8 cellular contexts compared by ENCODE assay signal in the genomic region with DNA sequence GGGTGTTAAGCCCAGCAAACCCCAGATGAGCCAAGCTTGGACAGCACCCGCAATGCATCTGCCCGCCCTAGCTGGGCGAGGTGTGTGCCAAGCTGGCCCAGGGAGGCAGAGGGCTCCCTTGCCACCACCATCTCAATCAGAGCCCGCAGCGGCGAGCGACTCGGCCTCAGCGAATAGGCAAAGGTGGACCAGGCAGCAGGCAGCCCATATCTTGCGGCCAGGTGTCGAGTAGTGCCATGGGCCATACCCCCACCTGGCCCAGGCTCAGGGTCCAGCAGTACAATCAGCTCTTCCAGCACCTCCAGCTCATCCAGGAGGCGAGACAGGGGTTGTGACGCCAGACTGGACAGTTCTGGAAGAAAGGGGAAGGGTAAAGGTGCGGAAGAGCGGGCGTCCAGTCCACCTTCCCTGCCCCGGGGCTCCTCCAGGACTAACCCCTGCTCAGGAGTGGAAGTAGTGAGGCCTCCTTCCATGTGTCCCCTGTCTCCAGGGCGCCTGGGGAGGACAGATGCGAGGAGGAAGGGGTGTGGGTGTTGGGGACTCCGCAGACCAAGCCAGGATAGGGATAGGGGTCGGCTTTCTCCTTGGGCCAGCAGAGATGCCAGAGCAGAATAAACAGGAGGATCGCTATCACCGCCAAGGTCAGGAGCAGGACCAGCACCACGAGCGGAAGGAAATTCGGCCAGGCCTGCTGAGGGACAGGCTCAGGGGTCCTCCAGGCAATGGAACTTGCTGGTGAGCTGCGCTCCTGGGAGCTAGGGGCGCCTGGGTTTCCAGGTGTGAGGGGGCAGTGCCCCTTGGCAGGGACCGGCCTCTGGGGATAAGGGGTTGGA. TPM values are rescaled to one million over a fixed set of nuclear protein-coding genes. Genes with fewer than 3 reads are reported as not detected.
DNase-seq lines count a peak whose midpoint lies in the region; ATAC-seq, FAIRE-seq and TF ChIP-seq lines count a peak whose summit lies in the region.

No MANE protein-coding gene starts in this region.

- FAIRE-seq in A549 (lab: Jason Lieb, UNC): no peak

- H2AFZ ChIP-seq in HCT116 (ENCODE audit: low read depth, low read length, poor library complexity, severe bottlenecking): no peak overlapping the region

- no peaks in the 10 kb centered on the region for H3K9me3 Mint-ChIP-seq in mesothelial cell of epicardium

- no peak for TF ChIP-seq EP300 in A549 (IDR thresholded peaks at IDR 0.05)

- TF ChIP-seq CTCF in A549 (IDR thresholded peaks at IDR 0.05) (no peak), HCT116 (IDR thresholded peaks at IDR 0.05 in 2 of 3, conservative IDR thresholded peaks at IDR 0.05 in 1 of 3; ENCODE audit: borderline replicate concordance in 1 of 3, insufficient read depth in 1 of 3, low read depth in 2 of 3, low read length in 2 of 3) (no peak), body of pancreas (IDR thresholded peaks at IDR 0.05) (no peak), mesothelial cell of epicardium (IDR thresholded peaks at IDR 0.05; ENCODE audit: unreplicated experiment) (no peak)

- H3K36me3 ChIP-seq in HCT116 (ENCODE audit: control insufficient read depth in 1 of 2, insufficient read depth in 2 of 2, low read length in 2 of 2): peaks cover 19 to 26% of the 10 kb centered on the region in 2 experiments; a peak in 3 of 4 replicates
- peaks cover 4 to 15% of the 10 kb centered on the region in 2 donors for H3K36me3 ChIP-seq in body of pancreas (replicated peaks in 1 of 2; ENCODE audit: insufficient read depth in 1 of 2, low read depth in 2 of 2)

- H3K4me2 ChIP-seq in A549: peak overlapping the region; percentile 89
- H3K4me2 ChIP-seq in HCT116 (ENCODE audit: low read length): peak overlapping the region; percentile 100

- CTCF ChIA-PET in A549 (lab: Yijun Ruan, JAX) (interaction anchor here (1.1 to 3.4 kb wide), 10 partner anchors 14 to 192 kb away, joined by 4 to 18 read pairs (median 6); no protein-coding TSS in a partner anchor), HCT116 (lab: Charles Lee) (interaction anchor here (1.1 kb wide), 1 partner anchor 80 kb away, joined by 3 read pairs; no protein-coding TSS in a partner anchor)

- peak overlapping the region; percentile 49 for H3K4me3 Mint-ChIP-seq in mesothelial cell of epicardium

- no peaks in the 10 kb centered on the region for H3K27me3 ChIP-seq in HCT116 (ENCODE audit: insufficient read depth, low read length)
- H3K27me3 ChIP-seq in body of pancreas: no peaks in the 10 kb centered on the region

- TF ChIP-seq POLR2A in A549 (IDR thresholded peaks at IDR 0.05; ENCODE audit: low read length) (no peak), HCT116 (IDR thresholded peaks at IDR 0.05; ENCODE audit: borderline replicate concordance, extremely low read depth, insufficient read depth, insufficient read length) (no peak), body of pancreas (IDR thresholded peaks at IDR 0.05) (peak in 1 of 3 donors; percentile 4)

- no peak for TF ChIP-seq RAD21 in A549 (conservative IDR thresholded peaks at IDR 0.05 in 1 of 2, IDR thresholded peaks at IDR 0.05 in 1 of 2)
- TF ChIP-seq RAD21 in HCT116 (IDR thresholded peaks at IDR 0.05; ENCODE audit: low read depth): no peak

- intact Hi-C loops in HCT116 (cut with micrococcal nuclease) (no loop called here), body of pancreas (cut with DNase I) (no loop called here)

- no peak for DNase-seq in A549 (ENCODE audit: low read depth in 1 of 2, low spot score in 1 of 2)
- no peak for DNase-seq in HCT116 (ENCODE audit: low read depth, low spot score)
- no peak for DNase-seq in body of pancreas
- no peak for DNase-seq in mesothelial cell of epicardium (ENCODE audit: low spot score in 2 of 2, unreplicated experiment in 2 of 2)
- no peak for DNase-seq in NCI-H2107 treated with DMSO at 0.1 percent for 48 hours (lab: John Stamatoyannopoulos, UW; ENCODE audit: unreplicated experiment)
- no peak for DNase-seq in NCI-H69 (lab: John Stamatoyannopoulos, UW)

- H3K4me1 Mint-ChIP-seq in mesothelial cell of epicardium: peaks cover 11% of the 10 kb centered on the region

- H3K27me3 Mint-ChIP-seq in mesothelial cell of epicardium (ENCODE audit: low read depth): no peaks in the 10 kb centered on the region

- no peaks in the 10 kb centered on the region for H3K9me3 ChIP-seq in A549
- H3K9me3 ChIP-seq in HCT116 (ENCODE audit: control insufficient read depth in 1 of 2, insufficient read depth in 1 of 2, low read depth in 1 of 2, low read length in 2 of 2): no peaks in the 10 kb centered on the region
- no peaks in the 10 kb centered on the region for H3K9me3 ChIP-seq in body of pancreas

- peak overlapping the region; percentile 72 for H3K9ac ChIP-seq in HCT116 (ENCODE audit: low read length)

- no peaks in the 10 kb centered on the region for H3K9me2 ChIP-seq in HCT116 (ENCODE audit: insufficient read depth)

- H3K27ac ChIP-seq in A549: peak overlapping the region; percentile 70 to 83
- H3K27ac ChIP-seq in HCT116 (ENCODE audit: low read depth, low read length): peak overlapping the region; percentile 73
- H3K27ac ChIP-seq in body of pancreas: peak overlapping the region; percentile 59 to 88 (median 83)

- no peaks in the 10 kb centered on the region for H4K20me1 ChIP-seq in HCT116 (ENCODE audit: insufficient read depth)

- POLR2A ChIA-PET in A549 (lab: Yijun Ruan, JAX): interaction anchor here (0.5 to 2.0 kb wide), 8 partner anchors 8 to 275 kb away, joined by 3 to 10 read pairs (median 6); partner anchors contain the start of genes ALKBH6, COX6B1 and LIN37
- POLR2A ChIA-PET in HCT116 (lab: Charles Lee): interaction anchor here (1.4 to 2.2 kb wide), 3 partner anchors 9 to 229 kb away, joined by 4 to 8 read pairs (median 7); partner anchors contain the start of gene LIN37

- ATAC-seq in A549: peak in 1 of 2 experiments; percentile 0; a peak in 1 of 6 replicates
- no peak for ATAC-seq in HCT116
- ATAC-seq in body of pancreas: no peak
- ATAC-seq in GM21423 (IDR thresholded peaks at IDR 0.05; ENCODE audit: unreplicated experiment): no peak
- no peak for ATAC-seq in GM21717 (IDR thresholded peaks at IDR 0.05; ENCODE audit: unreplicated experiment)

- H3K4me3 ChIP-seq in A549: peak overlapping the region; percentile 47
- peak overlapping the region; percentile 61 to 74 for H3K4me3 ChIP-seq in HCT116 (replicated peaks in 1 of 2; ENCODE audit: low read depth in 1 of 2, low read length in 2 of 2)
- H3K4me3 ChIP-seq in body of pancreas: no peak overlapping the region

- WGBS in A549 (ENCODE audit: missing lambda C conversion rate): 94% methylated on average over 29 of the region's 29 CpGs
- 60 to 68% methylated on average over 20 to 24 of the region's 29 CpGs for WGBS in body of pancreas, 2 donors

- H3K36me3 Mint-ChIP-seq in mesothelial cell of epicardium: peaks cover 23% of the 10 kb centered on the region

- RAD21 ChIA-PET in HCT116 (lab: Charles Lee; ENCODE audit: low non-redundant PET in 1 of 2, low total read pairs in 2 of 2, uncharacterized antibody in 2 of 2, unreplicated experiment in 2 of 2): no interaction called here

- BruUV-seq in HCT116 (replicated peaks; lab: Mats Ljungman, UMichigan): no TSS peak

- H3K27ac Mint-ChIP-seq in mesothelial cell of epicardium: no peak overlapping the region

- H3K79me2 ChIP-seq in HCT116 (ENCODE audit: insufficient read depth, low read length): no peaks in the 10 kb centered on the region

- H3K4me1 ChIP-seq in A549 (peaks cover 19% of the 10 kb centered on the region), HCT116 (ENCODE audit: control insufficient read depth in 1 of 2, insufficient read depth in 2 of 2, low read length in 2 of 2) (peaks cover 20 to 23% of the 10 kb centered on the region in 2 experiments; a peak in 3 of 4 replicates), body of pancreas (peaks cover 23% of the 10 kb centered on the region)

RNA-seq across cellular contexts. Expression of gene IGFLR1, which starts 2.8 kb away (rescaled TPM):
- polyA plus RNA-seq in A549 (2011; rRNA removed): 5.7 and 6.4 TPM in 2 replicates
- polyA plus RNA-seq in A549 (2012; cell fraction: cytosol; rRNA removed): 15.7 and 23.3 TPM in 2 replicates
- polyA plus RNA-seq in A549 (2012; cell fraction: nucleus; rRNA removed): 21.1 and 28.1 TPM in 2 replicates
- 13.4 to 15.9 TPM (median 14.4 TPM) in 3 replicates for polyA plus RNA-seq in A549 (2017; fragmentation: RNase III; extraction: RNeasy Plus Mini Kit Qiagen cat#74134 plus additional on column Dnase treatment)
- 3.1 and 5.9 TPM in 2 replicates for polyA minus RNA-seq in A549 (2011; rRNA and poly(A)+ RNA removed)
- 8.3 TPM for total RNA-seq in HCT116 (2021; ENCODE audit: unreplicated experiment)
- 4.7 and 5.8 TPM in 2 replicates for polyA plus RNA-seq in HCT116 (2012)
- total RNA-seq in body of pancreas: 10 to 100 TPM in 1 of 2 donors, 1 to 10 TPM in 1; 6.0 to 11.2 TPM
- total RNA-seq in mesothelial cell of epicardium: 2.7 to 3.2 TPM (median 2.8 TPM) in 3 replicates

RNA-seq across cellular contexts. Expression of gene U2AF1L4, which starts 5.7 kb away (rescaled TPM):
- 29.6 and 41.1 TPM in 2 replicates for polyA plus RNA-seq in A549 (2011; rRNA removed)
- 45.9 and 47.2 TPM in 2 replicates for polyA plus RNA-seq in A549 (2012; cell fraction: cytosol; rRNA removed)
- 111 and 144 TPM in 2 replicates for polyA plus RNA-seq in A549 (2012; cell fraction: nucleus; rRNA removed)
- polyA plus RNA-seq in A549 (2017; fragmentation: RNase III; extraction: RNeasy Plus Mini Kit Qiagen cat#74134 plus additional on column Dnase treatment): 39.0 to 45.6 TPM (median 42.8 TPM) in 3 replicates
- polyA minus RNA-seq in A549 (2011; rRNA and poly(A)+ RNA removed): 27.7 and 30.5 TPM in 2 replicates
- total RNA-seq in HCT116 (2021; ENCODE audit: unreplicated experiment): 15.6 TPM
- 23.1 and 23.5 TPM in 2 replicates for polyA plus RNA-seq in HCT116 (2012)
- 10 to 100 TPM; 26.2 to 83.4 TPM for total RNA-seq in body of pancreas
- 39.4 to 42.5 TPM (median 42.4 TPM) in 3 replicates for total RNA-seq in mesothelial cell of epicardium

RNA-seq across cellular contexts. Expression of gene PSENEN, which starts 6.0 kb away (rescaled TPM):
- polyA plus RNA-seq in A549 (2011; rRNA removed) (111 and 133 TPM in 2 replicates), A549 (2017; fragmentation: RNase III; extraction: RNeasy Plus Mini Kit Qiagen cat#74134 plus additional on column Dnase treatment) (191 to 203 TPM (median 197 TPM) in 3 replicates)
- 171 and 192 TPM in 2 replicates for polyA plus RNA-seq in A549 (2012; cell fraction: cytosol; rRNA removed)
- 102 and 137 TPM in 2 replicates for polyA plus RNA-seq in A549 (2012; cell fraction: nucleus; rRNA removed)
- 71.3 and 103 TPM in 2 replicates for polyA minus RNA-seq in A549 (2011; rRNA and poly(A)+ RNA removed)
- total RNA-seq in HCT116 (2021; ENCODE audit: unreplicated experiment) (55.3 TPM), body of pancreas (10 to 100 TPM; 10.6 to 21.1 TPM), mesothelial cell of epicardium (45.2 to 54.9 TPM (median 45.7 TPM) in 3 replicates)
- polyA plus RNA-seq in HCT116 (2012): 45.3 and 59.7 TPM in 2 replicates

RNA-seq across cellular contexts. Expression of gene LIN37, which starts 8.9 kb away (rescaled TPM):
- polyA plus RNA-seq in A549 (2011; rRNA removed): 8.1 and 11.5 TPM in 2 replicates
- polyA plus RNA-seq in A549 (2012; cell fraction: cytosol; rRNA removed): 17.3 and 20.2 TPM in 2 replicates
- polyA plus RNA-seq in A549 (2012; cell fraction: nucleus; rRNA removed): 66.8 and 67.2 TPM in 2 replicates
- 20.4 to 23.1 TPM (median 22.0 TPM) in 3 replicates for polyA plus RNA-seq in A549 (2017; fragmentation: RNase III; extraction: RNeasy Plus Mini Kit Qiagen cat#74134 plus additional on column Dnase treatment)
- 13.5 and 24.5 TPM in 2 replicates for polyA minus RNA-seq in A549 (2011; rRNA and poly(A)+ RNA removed)
- total RNA-seq in HCT116 (2021; ENCODE audit: unreplicated experiment): 10.1 TPM
- polyA plus RNA-seq in HCT116 (2012): 17.7 and 18.5 TPM in 2 replicates
- total RNA-seq in body of pancreas: 1 to 10 TPM; 6.7 to 7.6 TPM
- 11.8 to 12.9 TPM (median 12.0 TPM) in 3 replicates for total RNA-seq in mesothelial cell of epicardium

RNA-seq across cellular contexts. Expression of gene HSPB6, which starts 17.3 kb away (rescaled TPM):
- polyA plus RNA-seq in A549 (2011; rRNA removed): 0.12 and 0.16 TPM in 2 replicates
- 0.23 and 0.24 TPM in 2 replicates for polyA plus RNA-seq in A549 (2012; cell fraction: cytosol; rRNA removed)
- 0.42 and 0.58 TPM in 2 replicates for polyA plus RNA-seq in A549 (2012; cell fraction: nucleus; rRNA removed)
- 0.11 to 0.28 TPM (median 0.26 TPM) in 3 replicates for polyA plus RNA-seq in A549 (2017; fragmentation: RNase III; extraction: RNeasy Plus Mini Kit Qiagen cat#74134 plus additional on column Dnase treatment)
- 0.29 and 0.39 TPM in 2 replicates for polyA minus RNA-seq in A549 (2011; rRNA and poly(A)+ RNA removed)
- 0.93 TPM for total RNA-seq in HCT116 (2021; ENCODE audit: unreplicated experiment)
- polyA plus RNA-seq in HCT116 (2012): 0.77 and 0.99 TPM in 2 replicates
- total RNA-seq in body of pancreas: 100 to 1,000 TPM in 1 of 2 donors, 10 to 100 TPM in 1; 35.0 to 117 TPM
- 18.8 to 21.7 TPM (median 20.3 TPM) in 3 replicates for total RNA-seq in mesothelial cell of epicardium

Comparison
In these comparisons a context has a peak if more than half of its experiments do, and no peak if none do; other contexts are left out.
1. H3K4me3 ChIP-seq: peak in A549 (single experiment) and HCT116 (2 of 2); none in body of pancreas (0 of 2).
2. Peak in every context shown above with its lines, with median percentiles within 50 percentile points of each other: H3K27ac ChIP-seq.